In the genomic region with DNA sequence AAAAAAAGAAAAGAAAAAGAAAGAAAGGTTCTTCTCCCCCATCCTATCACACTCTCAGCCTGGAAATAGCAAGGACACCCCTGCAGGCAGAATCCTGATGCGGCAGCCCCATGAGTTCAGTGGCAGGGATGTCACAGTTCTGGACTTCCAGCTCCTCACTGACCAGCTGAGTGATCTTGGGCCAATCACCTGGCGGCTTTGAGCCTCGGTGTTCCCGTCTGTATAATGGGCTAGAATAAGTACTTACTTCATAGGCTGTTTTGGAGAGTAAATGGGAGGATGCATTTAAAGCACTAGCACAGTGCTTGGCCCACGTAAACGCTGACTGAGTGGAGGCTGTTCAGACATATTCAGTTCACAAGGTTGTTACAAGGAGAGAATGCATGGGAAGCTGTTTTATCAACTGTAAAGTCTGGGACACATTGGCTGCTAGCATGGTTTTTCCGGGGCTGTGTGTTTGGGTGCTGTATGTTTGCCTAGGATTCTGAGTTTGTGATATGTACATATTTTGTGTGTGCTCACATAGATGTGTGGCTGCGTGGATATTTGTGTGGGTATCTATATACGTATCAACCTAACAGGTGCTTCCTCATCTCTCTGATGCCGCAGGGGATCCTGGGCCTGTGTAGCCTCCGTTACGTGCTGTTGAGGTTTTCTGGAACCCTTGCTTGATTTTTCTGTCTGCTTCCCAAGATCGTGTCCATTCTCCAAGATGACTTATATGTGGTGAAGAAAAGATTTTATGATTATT, we compare ENCODE assay signal across 22 cellular contexts. TPM values are rescaled to one million over a fixed set of nuclear protein-coding genes. Genes with fewer than 3 reads are reported as not detected.
"Had no signal": no experiment of that assay in that cellular context is flagged by ENCODE, and none has a peak within 500 bp of the region (broad histone marks: within the 10 kb centered on the region; RNA-seq: fewer than 3 reads in every experiment).

No MANE protein-coding gene starts in this region.

- H3K4me3 ChIP-seq: body of pancreas, mucosa of descending colon, spleen, tibial artery had no signal

- H3K36me3 Mint-ChIP-seq: activated CD4-positive, alpha-beta memory T cell treated with anti-CD3 and anti-CD28 coated beads for 36 hours; activated naive CD8-positive, alpha-beta T cell treated with anti-CD3 and anti-CD28 coated beads, Interleukin-2, amount 10 ng/mL, durations not matched to agents 7 days and 5 days; naive thymus-derived CD4-positive, alpha-beta T cell; WTC11 had no signal

- ATAC-seq: body of pancreas; mucosa of descending colon; naive thymus-derived CD4-positive, alpha-beta T cell; WTC11 had no signal

- H3K9me3 Mint-ChIP-seq: activated CD4-positive, alpha-beta memory T cell treated with anti-CD3 and anti-CD28 coated beads for 36 hours; activated naive CD8-positive, alpha-beta T cell treated with anti-CD3 and anti-CD28 coated beads, Interleukin-2, amount 10 ng/mL, durations not matched to agents 7 days and 5 days; WTC11 had no signal

- H3K27ac Mint-ChIP-seq: activated CD4-positive, alpha-beta memory T cell treated with anti-CD3 and anti-CD28 coated beads for 36 hours; activated naive CD8-positive, alpha-beta T cell treated with anti-CD3 and anti-CD28 coated beads, Interleukin-2, amount 10 ng/mL, durations not matched to agents 7 days and 5 days; WTC11 had no signal

- H3K27ac ChIP-seq: body of pancreas, epithelial cell of prostate, spleen, tibial artery had no signal

- DNase-seq: activated CD4-positive, alpha-beta memory T cell treated with anti-CD3 and anti-CD28 coated beads for 36 hours; activated CD4-positive, alpha-beta T cell treated with anti-CD3 and anti-CD28 coated beads for 4 hours; activated naive CD4-positive, alpha-beta T cell; activated naive CD8-positive, alpha-beta T cell treated with anti-CD3 and anti-CD28 coated beads, Interleukin-2, amount 10 ng/mL, durations not matched to agents 7 days and 5 days; amygdala; body of pancreas; caudate nucleus; foreskin fibroblast; mesenchymal stem cell; mucosa of descending colon; naive thymus-derived CD4-positive, alpha-beta T cell; spleen; stimulated activated CD4-positive, alpha-beta T cell treated with anti-CD3 and anti-CD28 coated beads, Interleukin-4, amount 100 ng/mL, for 4 hours; stimulated activated naive CD4-positive, alpha-beta T cell treated with Interleukin-2 at 50 U/mL for 16 hours; tibial artery had no signal

- H3K9me3 ChIP-seq: body of pancreas, mucosa of descending colon, spleen, tibial artery had no signal

- H3K36me3 ChIP-seq: spleen, tibial artery had no signal

- H3K4me3 Mint-ChIP-seq: activated CD4-positive, alpha-beta memory T cell treated with anti-CD3 and anti-CD28 coated beads for 36 hours; activated naive CD8-positive, alpha-beta T cell treated with anti-CD3 and anti-CD28 coated beads, Interleukin-2, amount 10 ng/mL, durations not matched to agents 7 days and 5 days; naive thymus-derived CD4-positive, alpha-beta T cell; WTC11 had no signal

- H3K4me1 Mint-ChIP-seq: WTC11 had no signal

RNA-seq across cellular contexts. Expression of a gene that starts 3.4 kb away (rescaled TPM):
- total RNA-seq: activated CD4-positive, alpha-beta memory T cell treated with anti-CD3 and anti-CD28 coated beads for 36 hours; activated naive CD8-positive, alpha-beta T cell treated with anti-CD3 and anti-CD28 coated beads, Interleukin-2, amount 10 ng/mL, durations not matched to agents 7 days and 5 days; body of pancreas; dermis microvascular lymphatic vessel endothelial cell; glomerular endothelial cell; liver; mucosa of descending colon; naive thymus-derived CD4-positive, alpha-beta T cell; renal cortical epithelial cell; spleen; urinary bladder; WTC11 had no signal
- polyA plus RNA-seq: naive thymus-derived CD4-positive, alpha-beta T cell; spleen; urinary bladder had no signal

RNA-seq across cellular contexts. Expression of a gene that starts 5.8 kb away (rescaled TPM):
- total RNA-seq: activated CD4-positive, alpha-beta memory T cell treated with anti-CD3 and anti-CD28 coated beads for 36 hours; dermis microvascular lymphatic vessel endothelial cell; glomerular endothelial cell; liver; renal cortical epithelial cell; spleen; urinary bladder; WTC11 had no signal
- polyA plus RNA-seq: naive thymus-derived CD4-positive, alpha-beta T cell had no signal
